ENCODE assay signal across 25 cellular contexts in genomic region chr20:58216334-58216733, GRCh38. TPM values are rescaled to one million over a fixed set of nuclear protein-coding genes. Genes with fewer than 3 reads are reported as not detected.
"Had no signal": no experiment of that assay in that cellular context is flagged by ENCODE, and none has a peak within 500 bp of the region (broad histone marks: within the 10 kb centered on the region; RNA-seq: fewer than 3 reads in every experiment).

No MANE protein-coding gene starts in this region.

- H3K4me1 ChIP-seq: gastrocnemius medialis, uterus had no signal

- DNase-seq: activated B cell treated with CpG ODN at 0.5 μM for 24 hours; activated CD4-positive, alpha-beta memory T cell treated with anti-CD3 and anti-CD28 coated beads for 36 hours; activated CD4-positive, alpha-beta T cell treated with anti-CD3 and anti-CD28 coated beads for 4 hours; activated gamma-delta T cell treated with Interleukin-2 at 50 U/mL for 16 hours; activated T-cell treated with anti-CD3 and anti-CD28 coated beads for 4 hours; amniotic stem cell; effector memory CD8-positive, alpha-beta T cell; gastrocnemius medialis; kidney glomerular epithelial cell; stimulated activated CD4-positive, alpha-beta T cell treated with anti-CD3 and anti-CD28 coated beads, Interleukin-2, amount 100 ng/mL, for 24 hours; stimulated activated naive CD4-positive, alpha-beta T cell treated with Interleukin-2 at 50 U/mL for 16 hours; substantia nigra; T-cell; uterus had no signal

- H3K9me3 ChIP-seq: gastrocnemius medialis, uterus had no signal

- H3K27me3 ChIP-seq: uterus had no signal

- ATAC-seq: effector memory CD8-positive, alpha-beta T cell; gastrocnemius medialis; T-cell had no signal

- H3K4me3 ChIP-seq: cardiac muscle cell, gastrocnemius medialis, tibial artery, uterus had no signal

- H3K36me3 ChIP-seq: cardiac muscle cell, gastrocnemius medialis, tibial artery, uterus had no signal

- H3K27ac ChIP-seq: cardiac muscle cell, gastrocnemius medialis, tibial artery, uterus had no signal

RNA-seq across cellular contexts. Expression of gene ANKRD60, which starts 12.1 kb away (rescaled TPM):
- total RNA-seq: activated B cell treated with CpG ODN at 0.5 μM for 24 hours; activated CD4-positive, alpha-beta memory T cell treated with anti-CD3 and anti-CD28 coated beads for 36 hours; activated T-helper 1 cell treated with anti-CD3 and anti-CD28 coated beads, Interleukin-12 subunit alpha, Interleukin-12 subunit beta, Interleukin-2, Interleukin-4 antibody, amounts not matched to agents 30 ng/mL and 10 ng/mL and 1 ng/mL, durations not matched to agents 14 hours and 24 hours and 36 hours; cardiac muscle cell; dermis microvascular lymphatic vessel endothelial cell; fibroblast of lung; gastrocnemius medialis; lower leg skin; mesothelial cell of epicardium; neural crest cell; omental fat pad; progenitor cell of endocrine pancreas; skeletal muscle tissue; uterus had no signal
